ENCODE assay signal across 33 cellular contexts in the genomic region with DNA sequence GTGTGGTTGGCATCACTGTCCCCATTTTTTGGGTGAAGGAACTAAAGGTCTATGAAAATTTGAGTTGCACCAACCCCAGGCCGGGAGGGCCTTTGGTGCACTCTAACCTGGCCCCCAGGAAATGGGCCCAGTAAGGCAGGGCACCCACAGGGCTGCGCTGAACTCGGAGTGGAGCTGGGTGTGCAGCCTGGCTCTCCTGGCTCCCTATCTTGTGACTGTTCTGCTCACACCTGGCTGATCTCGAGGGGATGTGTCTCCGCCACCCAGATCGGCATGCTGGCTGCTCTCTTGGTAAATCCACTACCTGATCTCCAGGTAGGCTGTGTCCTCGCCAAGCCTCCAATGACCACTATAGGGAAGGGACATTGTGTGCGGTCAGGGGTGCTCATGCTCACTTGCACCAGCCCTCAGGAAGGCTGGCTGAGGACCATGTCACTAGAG.
"Had no signal": no experiment of that assay in that cellular context is flagged by ENCODE, and none has a peak within 500 bp of the region (broad histone marks: within the 10 kb centered on the region; RNA-seq: fewer than 3 reads in every experiment).

No MANE protein-coding gene starts in this region.

- H3K27me3 Mint-ChIP-seq: activated CD4-positive, alpha-beta memory T cell treated with anti-CD3 and anti-CD28 coated beads, Interleukin-2, amount 10 ng/mL, durations not matched to agents 7 days and 5 days; activated CD8-positive, alpha-beta memory T cell treated with anti-CD3 and anti-CD28 coated beads, Interleukin-2, amount 10 ng/mL, durations not matched to agents 7 days and 5 days; activated naive CD4-positive, alpha-beta T cell treated with anti-CD3 and anti-CD28 coated beads, Interleukin-2, amount 10 ng/mL, durations not matched to agents 7 days and 5 days had no signal

- DNase-seq: activated CD4-positive, alpha-beta memory T cell treated with anti-CD3 and anti-CD28 coated beads, Interleukin-2, amount 10 ng/mL, durations not matched to agents 7 days and 5 days; activated CD4-positive, alpha-beta T cell treated with anti-CD3 and anti-CD28 coated beads for 1 hour; activated CD4-positive, alpha-beta T cell treated with anti-CD3 and anti-CD28 coated beads for 48 hours; activated CD4-positive, CD25-positive, alpha-beta regulatory T cell; activated CD8-positive, alpha-beta memory T cell treated with anti-CD3 and anti-CD28 coated beads for 24 hours; activated CD8-positive, alpha-beta memory T cell treated with anti-CD3 and anti-CD28 coated beads, Interleukin-2, amount 10 ng/mL, durations not matched to agents 7 days and 5 days; activated CD8-positive, alpha-beta memory T cell treated with anti-CD3 and anti-CD28 coated beads, Interleukin-2, amount 50 U/mL, for 48 hours; activated effector memory CD4-positive, alpha-beta T cell treated with Interleukin-2 at 50 U/mL for 16 hours; activated naive CD4-positive, alpha-beta T cell treated with anti-CD3 and anti-CD28 coated beads, Interleukin-2, amount 10 ng/mL, durations not matched to agents 7 days and 5 days; activated naive CD8-positive, alpha-beta T cell treated with anti-CD3 and anti-CD28 coated beads, Interleukin-2, amount 50 U/mL, for 24 hours; activated T-cell treated with anti-CD3 and anti-CD28 coated beads, Interleukin-2, amount 50 U/mL, for 48 hours; anterior cingulate cortex; caudate nucleus; Kasumi-1; MG63; NCI-H1048; NCI-H1105 treated with DMSO at 0.1 percent for 48 hours; NCI-H1436; NCI-H1694; NCI-H2029; NCI-H345; NCI-H524 treated with DMSO at 0.1 percent for 48 hours; PC-3; Peyer's patch; RPMI8226; SIG-M5; T-helper 1 cell; T-helper 2 cell; T-helper 9 cell had no signal

- H3K9me3 Mint-ChIP-seq: activated CD4-positive, alpha-beta memory T cell treated with anti-CD3 and anti-CD28 coated beads, Interleukin-2, amount 10 ng/mL, durations not matched to agents 7 days and 5 days; activated naive CD4-positive, alpha-beta T cell treated with anti-CD3 and anti-CD28 coated beads, Interleukin-2, amount 10 ng/mL, durations not matched to agents 7 days and 5 days; activated naive CD8-positive, alpha-beta T cell treated with anti-CD3 and anti-CD28 coated beads, Interleukin-2, amount 50 U/mL, for 24 hours; brain had no signal

- H3K4me3 Mint-ChIP-seq: activated CD4-positive, alpha-beta memory T cell treated with anti-CD3 and anti-CD28 coated beads, Interleukin-2, amount 10 ng/mL, durations not matched to agents 7 days and 5 days; activated CD8-positive, alpha-beta memory T cell treated with anti-CD3 and anti-CD28 coated beads, Interleukin-2, amount 10 ng/mL, durations not matched to agents 7 days and 5 days; activated naive CD4-positive, alpha-beta T cell treated with anti-CD3 and anti-CD28 coated beads, Interleukin-2, amount 10 ng/mL, durations not matched to agents 7 days and 5 days; activated naive CD8-positive, alpha-beta T cell; activated naive CD8-positive, alpha-beta T cell treated with anti-CD3 and anti-CD28 coated beads, Interleukin-2, amount 50 U/mL, for 24 hours; brain had no signal

- H3K27ac ChIP-seq: Peyer's patch, VCaP had no signal

- H3K27ac Mint-ChIP-seq: activated CD4-positive, alpha-beta memory T cell treated with anti-CD3 and anti-CD28 coated beads, Interleukin-2, amount 10 ng/mL, durations not matched to agents 7 days and 5 days; activated CD8-positive, alpha-beta memory T cell treated with anti-CD3 and anti-CD28 coated beads, Interleukin-2, amount 10 ng/mL, durations not matched to agents 7 days and 5 days; activated naive CD4-positive, alpha-beta T cell treated with anti-CD3 and anti-CD28 coated beads, Interleukin-2, amount 10 ng/mL, durations not matched to agents 7 days and 5 days; activated naive CD8-positive, alpha-beta T cell; activated naive CD8-positive, alpha-beta T cell treated with anti-CD3 and anti-CD28 coated beads, Interleukin-2, amount 50 U/mL, for 24 hours had no signal

- H3K9me3 ChIP-seq: MG63, Peyer's patch had no signal

- H3K36me3 Mint-ChIP-seq: activated CD8-positive, alpha-beta memory T cell treated with anti-CD3 and anti-CD28 coated beads, Interleukin-2, amount 10 ng/mL, durations not matched to agents 7 days and 5 days; activated naive CD4-positive, alpha-beta T cell treated with anti-CD3 and anti-CD28 coated beads, Interleukin-2, amount 10 ng/mL, durations not matched to agents 7 days and 5 days; activated naive CD8-positive, alpha-beta T cell; brain had no signal

- H3K4me1 ChIP-seq: Peyer's patch had no signal

- H3K4me1 Mint-ChIP-seq: activated CD4-positive, alpha-beta memory T cell treated with anti-CD3 and anti-CD28 coated beads, Interleukin-2, amount 10 ng/mL, durations not matched to agents 7 days and 5 days; activated CD8-positive, alpha-beta memory T cell treated with anti-CD3 and anti-CD28 coated beads, Interleukin-2, amount 10 ng/mL, durations not matched to agents 7 days and 5 days; activated naive CD4-positive, alpha-beta T cell treated with anti-CD3 and anti-CD28 coated beads, Interleukin-2, amount 10 ng/mL, durations not matched to agents 7 days and 5 days; activated naive CD8-positive, alpha-beta T cell treated with anti-CD3 and anti-CD28 coated beads, Interleukin-2, amount 50 U/mL, for 24 hours had no signal

- ATAC-seq: activated CD8-positive, alpha-beta memory T cell treated with anti-CD3 and anti-CD28 coated beads, Interleukin-2, amount 10 ng/mL, durations not matched to agents 7 days and 5 days; activated naive CD8-positive, alpha-beta T cell treated with anti-CD3 and anti-CD28 coated beads, Interleukin-2, amount 50 U/mL, for 24 hours; PC-3; SK-N-SH treated with all-trans-retinoic acid at 6 μM for 48 hours had no signal

- H3K27me3 ChIP-seq: MG63, Peyer's patch had no signal

- H3K36me3 ChIP-seq: MG63, Peyer's patch had no signal

- H3K4me3 ChIP-seq: MG63, Peyer's patch had no signal
